21 cellular contexts compared by ENCODE assay signal in the genomic region with DNA sequence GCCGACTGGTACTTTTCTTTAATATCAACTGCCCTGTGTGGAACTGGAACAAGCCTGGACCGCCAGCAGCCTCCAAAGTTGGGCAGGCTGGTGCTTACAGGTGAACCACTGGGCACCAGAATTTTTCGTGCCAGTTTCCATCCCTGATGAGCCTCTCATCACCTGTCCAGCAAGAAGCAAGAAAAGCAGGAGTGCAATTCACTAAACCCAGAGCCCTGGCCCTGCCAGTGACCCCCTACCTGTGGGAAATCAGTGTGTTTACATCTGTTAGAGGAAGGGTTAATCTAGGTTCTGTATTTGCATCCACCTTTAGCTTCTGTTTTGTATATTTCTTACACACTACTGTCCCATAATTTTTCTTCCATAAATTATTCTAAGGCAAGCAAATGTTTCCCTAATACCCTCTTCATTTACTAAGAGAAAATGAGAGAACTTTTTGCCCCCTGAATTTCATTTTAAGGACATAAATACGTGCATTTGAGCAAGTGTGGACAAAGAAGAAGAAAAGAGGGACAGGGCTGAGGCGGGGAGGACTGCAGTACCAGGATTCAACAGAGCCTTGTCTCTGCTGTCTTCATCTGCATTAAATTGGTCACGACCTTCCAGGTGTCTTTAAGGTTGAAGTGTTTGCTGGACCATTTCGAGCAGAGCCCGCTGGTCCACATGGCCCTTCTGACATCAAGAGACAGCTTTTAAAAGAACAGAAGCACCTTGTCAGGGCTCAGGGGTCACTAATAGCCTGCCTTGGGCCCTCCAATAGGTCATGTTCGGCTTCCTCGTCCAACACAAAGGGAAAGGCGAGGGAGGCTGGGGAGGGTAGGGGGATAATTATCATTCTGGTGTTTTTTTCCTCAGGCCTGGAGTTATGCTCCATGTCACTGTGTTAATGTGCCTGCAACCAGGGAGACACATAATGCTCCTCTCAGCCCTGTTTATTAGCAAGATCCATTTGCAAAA.
"Had no signal": no experiment of that assay in that cellular context is flagged by ENCODE, and none has a peak within 500 bp of the region (broad histone marks: within the 10 kb centered on the region; RNA-seq: fewer than 3 reads in every experiment).

No MANE protein-coding gene starts in this region.

- ATAC-seq: activated CD4-positive, CD25-positive, alpha-beta regulatory T cell treated with anti-CD3 and anti-CD28 coated beads, Interleukin-2, amount 50 U/mL, for 24 hours; activated naive CD8-positive, alpha-beta T cell treated with anti-CD3 and anti-CD28 coated beads, Interleukin-2, amount 50 U/mL, for 24 hours; effector memory CD8-positive, alpha-beta T cell; gastrocnemius medialis; heart right ventricle; left lung; mucosa of descending colon; naive thymus-derived CD4-positive, alpha-beta T cell; right cardiac atrium; stimulated activated naive B cell treated with anti-CD40 and anti-IgM and Interleukin-4, amounts not matched to agents 10 μg/mL and 1 μg/mL and 100 μg/mL, for 72 hours had no signal

- H3K4me3 ChIP-seq: gastrocnemius medialis, heart right ventricle, left lung, mucosa of descending colon, skin epidermis, thyroid gland, vagina had no signal

- H3K9me3 ChIP-seq: gastrocnemius medialis, left lung, mucosa of descending colon, thyroid gland, vagina had no signal

- FAIRE-seq: keratinocyte had no signal

- H3K36me3 ChIP-seq: gastrocnemius medialis, heart right ventricle, left lung, thyroid gland, vagina had no signal

- H3K27me3 ChIP-seq: gastrocnemius medialis, heart right ventricle, left lung, thyroid gland, vagina had no signal

- DNase-seq: activated naive CD4-positive, alpha-beta T cell; activated naive CD8-positive, alpha-beta T cell treated with anti-CD3 and anti-CD28 coated beads, Interleukin-2, amount 50 U/mL, for 24 hours; aorta; dermis blood vessel endothelial cell; effector memory CD8-positive, alpha-beta T cell; gastrocnemius medialis; heart right ventricle; left lung; mucosa of descending colon; naive thymus-derived CD4-positive, alpha-beta T cell; nucleus accumbens; posterior cingulate gyrus; right cardiac atrium; stimulated activated CD4-positive, alpha-beta T cell treated with anti-CD3 and anti-CD28 coated beads, Interleukin-15, amount 100 ng/mL, for 24 hours; stimulated activated CD4-positive, alpha-beta T cell treated with anti-CD3 and anti-CD28 coated beads, Interleukin-4, amount 100 ng/mL, for 1 hour; stimulated activated naive B cell treated with anti-CD40 and anti-IgM and Interleukin-4, amounts not matched to agents 10 μg/mL and 1 μg/mL and 100 μg/mL, for 72 hours; thyroid gland had no signal

- H3K4me1 ChIP-seq: gastrocnemius medialis, heart right ventricle, left lung, thyroid gland, vagina had no signal

- H3K27ac ChIP-seq: gastrocnemius medialis, heart right ventricle, left lung, skin epidermis, thyroid gland, vagina had no signal
